Comparison of ENCODE assay signal across 8 cellular contexts in the genomic region with DNA sequence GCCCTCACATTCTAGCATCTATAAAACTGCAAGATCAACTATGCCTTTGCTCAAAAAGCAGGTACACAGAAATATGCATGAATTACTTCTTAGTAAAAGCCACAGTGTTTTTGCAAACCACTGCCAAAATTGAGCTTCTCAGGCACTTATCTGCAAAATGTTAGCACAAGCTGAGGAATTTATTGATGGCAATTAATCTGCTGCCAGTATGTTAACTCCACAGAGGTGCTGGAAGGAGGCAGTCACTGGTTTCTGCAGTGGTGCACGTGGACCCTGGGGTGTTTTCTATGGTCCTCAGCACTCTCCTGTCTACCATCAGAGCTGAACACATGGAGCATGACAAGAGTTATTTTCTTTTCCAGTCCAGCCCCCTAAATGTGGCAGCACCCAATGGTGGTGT. TPM values are rescaled to one million over a fixed set of nuclear protein-coding genes. Genes with fewer than 3 reads are reported as not detected.
"Had no signal": no experiment of that assay in that cellular context is flagged by ENCODE, and none has a peak within 500 bp of the region (broad histone marks: within the 10 kb centered on the region; RNA-seq: fewer than 3 reads in every experiment).

No MANE protein-coding gene starts in this region.

- FAIRE-seq: G401.6, GM12878, GM12891, GM12892, GM18507 had no signal

- DNase-seq: GDM1, GF-D8 had no signal

- ATAC-seq: GM12878 had no signal

- H3K4me3 ChIP-seq: GM12878 had no signal

RNA-seq across cellular contexts. Expression of gene CLDN10, which starts 44.2 kb away (rescaled TPM):
- total RNA-seq: G401, GM12878 had no signal
- polyA plus RNA-seq: GM12878 had no signal
